In genomic region chrX:126165721-126166401, GRCh38 we compare ENCODE assay signal across 11 cellular contexts. TPM values are rescaled to one million over a fixed set of nuclear protein-coding genes. Genes with fewer than 3 reads are reported as not detected.
DNase-seq lines count a peak whose midpoint lies in the region; ATAC-seq, FAIRE-seq and TF ChIP-seq lines count a peak whose summit lies in the region.
"Had no signal": no experiment of that assay in that cellular context is flagged by ENCODE, and none has a peak within 500 bp of the region (broad histone marks: within the 10 kb centered on the region; RNA-seq: fewer than 3 reads in every experiment).

Gene DCAF12L2 (minus strand): TSS chrX:126166289. CDS start chrX:126165924, 365 bp downstream.

- TF ChIP-seq EP300 in A549 (IDR thresholded peaks at IDR 0.05): no peak

- H3K27me3 ChIP-seq in gastrocnemius medialis: no peaks in the 10 kb centered on the region

- H3K36me3 ChIP-seq in gastrocnemius medialis: no peaks in the 10 kb centered on the region

- peak within 1 kb of the TSS; percentile 9 for H3K4me3 Mint-ChIP-seq in natural killer cell

- no peak for TF ChIP-seq RAD21 in A549 (conservative IDR thresholded peaks at IDR 0.05 in 1 of 2, IDR thresholded peaks at IDR 0.05 in 1 of 2)

- H3K4me1 Mint-ChIP-seq in natural killer cell: no peaks in the 10 kb centered on the region

- peak; percentile 0 to 4 for DNase-seq in A549 (ENCODE audit: low read depth in 1 of 2, low spot score in 1 of 2)
- peak; percentile 31 for DNase-seq in HuH-7.5 (ENCODE audit: low spot score)
- peak; percentile 2 for DNase-seq in epithelial cell of esophagus (ENCODE audit: low read depth)
- no peak for DNase-seq in natural killer cell
- DNase-seq in gastrocnemius medialis: no peak
- no peak for DNase-seq in MV-4-11 (lab: John Stamatoyannopoulos, UW)

- H3K4me2 ChIP-seq in A549: peak within 1 kb of the TSS; percentile 81

- POLR2A ChIA-PET in A549 (lab: Yijun Ruan, JAX): no interaction called here

- H3K9me3 ChIP-seq in A549 (no peaks in the 10 kb centered on the region), gastrocnemius medialis (no peaks in the 10 kb centered on the region)

- TF ChIP-seq POLR2A in A549 (IDR thresholded peaks at IDR 0.05; ENCODE audit: low read length) (no peak), gastrocnemius medialis (IDR thresholded peaks at IDR 0.05) (no peak)

- peaks cover 2 to 3% of the 10 kb centered on the region in 2 donors for H3K9me3 Mint-ChIP-seq in natural killer cell

- TF ChIP-seq CTCF in A549 (IDR thresholded peaks at IDR 0.05) (no peak), epithelial cell of esophagus (IDR thresholded peaks at IDR 0.05; ENCODE audit: insufficient read depth, low read depth, low read length, missing control alignments) (no peak), natural killer cell (IDR thresholded peaks at IDR 0.05) (no peak), gastrocnemius medialis (IDR thresholded peaks at IDR 0.05 in 4 of 5, conservative IDR thresholded peaks at IDR 0.05 in 1 of 5) (no peak)

- ATAC-seq in A549 (peak; percentile 81 to 87), natural killer cell (no peak), gastrocnemius medialis (no peak), GM21515 (IDR thresholded peaks at IDR 0.05; ENCODE audit: unreplicated experiment) (no peak), HG03354 (IDR thresholded peaks at IDR 0.05; ENCODE audit: poor library complexity, severe bottlenecking, unreplicated experiment) (no peak)
- ATAC-seq: K562 had no signal

- peak within 1 kb of the TSS; percentile 44 for H3K4me3 ChIP-seq in A549
- H3K4me3 ChIP-seq in epithelial cell of esophagus (ENCODE audit: low read length): no peak within 1 kb of the TSS
- peak within 1 kb of the TSS in 2 of 4 donors; percentile 25 to 30 for H3K4me3 ChIP-seq in gastrocnemius medialis
- H3K4me3 ChIP-seq: K562 had no signal

- H3K27ac Mint-ChIP-seq in natural killer cell: no peak within 1 kb of the TSS

- no CpG with 5 or more reads among the region's 87 CpGs for WGBS in A549 (ENCODE audit: missing lambda C conversion rate)

- H3K27ac ChIP-seq in A549 (peak within 1 kb of the TSS in 1 of 2 experiments; percentile 46; a peak in 2 of 6 replicates), gastrocnemius medialis (no peak within 1 kb of the TSS)

- in situ Hi-C loops in gastrocnemius medialis (cut with MboI; ENCODE audit: low sequenced_read_pairs in 4 of 4): no loop called here

- H3K27me3 Mint-ChIP-seq in natural killer cell (ENCODE audit: low read depth in 2 of 2): peaks cover 0 to 2% of the 10 kb centered on the region in 2 donors

- no peaks in the 10 kb centered on the region for H3K4me1 ChIP-seq in A549
- H3K4me1 ChIP-seq in gastrocnemius medialis: no peaks in the 10 kb centered on the region

- no peaks in the 10 kb centered on the region for H3K36me3 Mint-ChIP-seq in natural killer cell

- no peak for FAIRE-seq in A549 (lab: Jason Lieb, UNC)
- FAIRE-seq: K562 had no signal

- intact Hi-C loops in natural killer cell (cut with micrococcal nuclease) (no loop called here), gastrocnemius medialis (cut with DNase I; ENCODE audit: low total_unique reads) (no loop called here)

- CTCF ChIA-PET in A549 (lab: Yijun Ruan, JAX): no interaction called here

TF ChIP-seq in A549, 52 proteins besides CTCF, POLR2A, EP300 and RAD21:
- TF ChIP-seq CHD4 (IDR thresholded peaks at IDR 0.05; ENCODE audit: borderline replicate concordance): no peak
- no peak for TF ChIP-seq TFCP2L1 (CRISPR knock-in tag; IDR thresholded peaks at IDR 0.05)
- peak; percentile 62 for TF ChIP-seq E2F6 (IDR thresholded peaks at IDR 0.05; ENCODE audit: borderline replicate concordance, low read depth)
- TF ChIP-seq JUNB (IDR thresholded peaks at IDR 0.05): no peak

RNA-seq across cellular contexts. Expression of gene DCAF12L2, which starts in this region (rescaled TPM):
- polyA plus RNA-seq in A549 (2011; rRNA removed) (0.08 and 0.10 TPM in 2 replicates), A549 (2017; fragmentation: RNase III; extraction: RNeasy Plus Mini Kit Qiagen cat#74134 plus additional on column Dnase treatment) (0.07 to 0.09 TPM (median 0.08 TPM) in 3 replicates)
- 0.13 and 0.26 TPM in 2 replicates for polyA plus RNA-seq in A549 (2012; cell fraction: cytosol; rRNA removed)
- polyA plus RNA-seq in A549 (2012; cell fraction: nucleus; rRNA removed): 0.26 and 0.34 TPM in 2 replicates
- not detected in 2 replicates for polyA minus RNA-seq in A549 (2011; rRNA and poly(A)+ RNA removed)
- total RNA-seq in natural killer cell (not detected), gastrocnemius medialis (not detected)
- total RNA-seq: K562; liver; T-helper 1 cell treated with Interleukin-12 subunit alpha and Interleukin-12 subunit beta and Interleukin-4 antibody, amounts not matched to agents 30 ng/mL and 1 ng/mL, for 36 hours had no signal
- polyA plus RNA-seq: K562, liver had no signal

Comparison
In these comparisons a context has a peak if more than half of its experiments do, and no peak if none do; other contexts are left out.
1. Peak in DNase-seq, ATAC-seq, H3K4me3 ChIP-seq and H3K4me2 ChIP-seq in A549; RNA of the gene not detected or under 1 TPM.
2. DNase-seq: peak in HuH-7.5 (single experiment) and epithelial cell of esophagus (single experiment); none in natural killer cell (single experiment), gastrocnemius medialis (0 of 2) and MV-4-11 (single experiment).